ENCODE assay signal across 26 cellular contexts in the genomic region with DNA sequence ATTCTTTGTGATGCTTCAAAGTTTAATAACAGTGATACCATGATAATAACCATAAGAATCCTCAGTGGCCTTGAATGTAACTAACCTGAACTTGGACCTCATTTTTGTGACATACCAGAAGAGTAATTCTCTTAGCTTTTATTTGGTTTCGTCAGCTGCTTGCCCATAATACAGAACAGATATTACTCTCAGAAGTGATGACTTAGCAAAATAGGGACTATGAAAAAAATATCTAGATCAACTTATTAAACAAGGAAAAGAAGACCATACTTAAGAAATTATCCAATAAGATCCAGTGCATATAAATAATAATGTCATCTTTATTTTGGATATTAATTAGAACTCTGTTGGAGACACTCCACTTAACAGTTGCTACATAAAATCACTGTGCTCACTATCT.
"Had no signal": no experiment of that assay in that cellular context is flagged by ENCODE, and none has a peak within 500 bp of the region (broad histone marks: within the 10 kb centered on the region; RNA-seq: fewer than 3 reads in every experiment).

No MANE protein-coding gene starts in this region.

- H3K4me3 ChIP-seq: left ventricle myocardium inferior, lung, ovary, prostate gland, sigmoid colon, spleen, suprapubic skin, thoracic aorta, tibial artery, upper lobe of right lung, uterus had no signal

- H3K27ac ChIP-seq: left ventricle myocardium inferior, ovary, prostate gland, sigmoid colon, spleen, suprapubic skin, thoracic aorta, tibial artery, upper lobe of right lung, uterus had no signal

- ATAC-seq: natural killer cell; right cardiac atrium; stimulated activated effector memory CD8-positive, alpha-beta T cell treated with anti-CD3 and anti-CD28 coated beads, Interleukin-12 subunit alpha, Interleukin-12 subunit beta, amount 100 ng/mL, for 72 hours; upper lobe of right lung had no signal

- FAIRE-seq: islet of Langerhans, small intestine had no signal

- H3K4me1 ChIP-seq: left ventricle myocardium inferior, prostate gland, spleen, suprapubic skin, upper lobe of right lung, uterus had no signal

- H3K36me3 ChIP-seq: left ventricle myocardium inferior, ovary, prostate gland, sigmoid colon, spleen, suprapubic skin, thoracic aorta, tibial artery, upper lobe of right lung, uterus had no signal

- H3K9me3 ChIP-seq: left ventricle myocardium inferior, ovary, prostate gland, sigmoid colon, spleen, suprapubic skin, thoracic aorta, tibial artery, upper lobe of right lung, uterus had no signal

- H3K27me3 ChIP-seq: ovary, sigmoid colon, suprapubic skin, tibial artery, upper lobe of right lung had no signal

- DNase-seq: hypothalamus; immature natural killer cell; left ventricle myocardium inferior; mesendoderm; naive B cell; natural killer cell; nephron progenitor cell; ovary; posterior cingulate gyrus; retina; right cardiac atrium; sigmoid colon; small intestine; spleen; stimulated activated CD4-positive, alpha-beta T cell treated with anti-CD3 and anti-CD28 coated beads, Interleukin-4, amount 100 ng/mL, for 24 hours; stimulated activated naive CD4-positive, alpha-beta T cell; tibial artery; trophoblast cell; upper lobe of right lung; uterus had no signal
